21 cellular contexts compared by ENCODE assay signal in the genomic region with DNA sequence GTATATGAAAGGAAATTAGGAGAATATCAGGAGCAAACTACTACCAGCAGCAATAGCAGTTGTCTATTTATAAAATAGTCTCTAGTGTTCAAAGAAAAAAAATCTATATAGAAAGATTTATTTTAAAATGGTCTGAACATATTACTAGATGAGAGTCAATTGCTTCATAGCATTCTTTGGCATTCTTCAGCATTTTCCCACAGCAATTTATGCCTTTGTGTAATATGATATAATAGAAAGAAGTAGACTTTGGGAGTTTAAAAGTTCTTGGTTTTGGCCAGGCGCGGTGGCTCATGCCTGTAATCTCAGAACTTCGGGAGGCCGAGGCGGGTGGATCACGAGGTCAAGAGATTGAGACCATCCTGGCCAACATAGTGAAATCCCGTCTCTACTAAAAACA.
"Had no signal": no experiment of that assay in that cellular context is flagged by ENCODE, and none has a peak within 500 bp of the region (broad histone marks: within the 10 kb centered on the region; RNA-seq: fewer than 3 reads in every experiment).

No MANE protein-coding gene starts in this region.

- DNase-seq: cerebellar nuclear complex; colonic mucosa; dermis blood vessel endothelial cell; endodermal cell; erythroblast; immature natural killer cell; kidney; left colon; left ventricle myocardium superior; mesendoderm; naive thymus-derived CD8-positive, alpha-beta T cell; stimulated activated CD4-positive, alpha-beta T cell treated with anti-CD3 and anti-CD28 coated beads, Interleukin-2, amount 100 ng/mL, for 24 hours; stimulated activated CD4-positive, alpha-beta T cell treated with anti-CD3 and anti-CD28 coated beads, Interleukin-4, amount 100 ng/mL, for 4 hours; stimulated activated naive B cell treated with anti-CD40 and anti-IgM and Interleukin-4, amounts not matched to agents 10 μg/mL and 1 μg/mL and 100 μg/mL, for 72 hours; stimulated activated naive CD8-positive, alpha-beta T cell treated with anti-CD3 and anti-CD28 coated beads, Interleukin-15, amount 100 ng/mL, for 72 hours; substantia nigra; trophoblast cell had no signal

- H3K4me3 ChIP-seq: colonic mucosa, skin epidermis, thoracic aorta had no signal

- H3K27me3 ChIP-seq: colonic mucosa, neutrophil had no signal

- H3K36me3 Mint-ChIP-seq: immature natural killer cell; stimulated activated naive B cell treated with anti-CD40 and anti-IgM and Interleukin-4, amounts not matched to agents 10 μg/mL and 1 μg/mL and 100 μg/mL, for 72 hours had no signal

- H3K36me3 ChIP-seq: colonic mucosa, neutrophil, thoracic aorta had no signal

- H3K27ac ChIP-seq: colonic mucosa, neutrophil, skin epidermis, thoracic aorta had no signal

- FAIRE-seq: endothelial cell of umbilical vein, kidney had no signal

- H3K4me3 Mint-ChIP-seq: endodermal cell; immature natural killer cell; naive thymus-derived CD8-positive, alpha-beta T cell; stimulated activated naive B cell treated with anti-CD40 and anti-IgM and Interleukin-4, amounts not matched to agents 10 μg/mL and 1 μg/mL and 100 μg/mL, for 72 hours; stimulated activated naive CD8-positive, alpha-beta T cell treated with anti-CD3 and anti-CD28 coated beads, Interleukin-15, amount 100 ng/mL, for 72 hours had no signal

- H3K27me3 Mint-ChIP-seq: naive thymus-derived CD8-positive, alpha-beta T cell; stimulated activated naive B cell treated with anti-CD40 and anti-IgM and Interleukin-4, amounts not matched to agents 10 μg/mL and 1 μg/mL and 100 μg/mL, for 72 hours; stimulated activated naive CD8-positive, alpha-beta T cell treated with anti-CD3 and anti-CD28 coated beads, Interleukin-15, amount 100 ng/mL, for 72 hours had no signal

- H3K4me1 ChIP-seq: colonic mucosa had no signal

- H3K27ac Mint-ChIP-seq: endodermal cell; immature natural killer cell; stimulated activated naive B cell treated with anti-CD40 and anti-IgM and Interleukin-4, amounts not matched to agents 10 μg/mL and 1 μg/mL and 100 μg/mL, for 72 hours; stimulated activated naive CD8-positive, alpha-beta T cell treated with anti-CD3 and anti-CD28 coated beads, Interleukin-15, amount 100 ng/mL, for 72 hours had no signal

- H3K9me3 ChIP-seq: colonic mucosa, neutrophil had no signal

- H3K4me1 Mint-ChIP-seq: immature natural killer cell; stimulated activated naive B cell treated with anti-CD40 and anti-IgM and Interleukin-4, amounts not matched to agents 10 μg/mL and 1 μg/mL and 100 μg/mL, for 72 hours; stimulated activated naive CD8-positive, alpha-beta T cell treated with anti-CD3 and anti-CD28 coated beads, Interleukin-15, amount 100 ng/mL, for 72 hours had no signal
